10 cellular contexts compared by ENCODE assay signal in genomic region chr22:23113067-23113846, GRCh38. TPM values are rescaled to one million over a fixed set of nuclear protein-coding genes. Genes with fewer than 3 reads are reported as not detected.
DNase-seq lines count a peak whose midpoint lies in the region; ATAC-seq and TF ChIP-seq lines count a peak whose summit lies in the region.
"Had no signal": no experiment of that assay in that cellular context is flagged by ENCODE, and none has a peak within 500 bp of the region (broad histone marks: within the 10 kb centered on the region; RNA-seq: fewer than 3 reads in every experiment).

No MANE protein-coding gene starts in this region.

- peak; percentile 44 for ATAC-seq in Right ventricle myocardium inferior
- peak; percentile 21 for ATAC-seq in left ventricle myocardium superior
- no peak for ATAC-seq in activated T-cell treated with anti-CD3 and anti-CD28 coated beads, Interleukin-2, amount 50 U/mL, for 72 hours (replicated peaks in 1 of 2)

- no peak for TF ChIP-seq CTCF in right atrium auricular region (IDR thresholded peaks at IDR 0.05)

- no peak overlapping the region for H3K4me3 Mint-ChIP-seq in activated T-cell treated with anti-CD3 and anti-CD28 coated beads, Interleukin-2, amount 50 U/mL, for 72 hours

- no peaks in the 10 kb centered on the region for H3K9me3 ChIP-seq in right atrium auricular region
- H3K9me3 ChIP-seq in SJCRH30 (replicated peaks), result no peaks in the 10 kb centered on the region

- H3K4me1 Mint-ChIP-seq in activated T-cell treated with anti-CD3 and anti-CD28 coated beads, Interleukin-2, amount 50 U/mL, for 72 hours (ENCODE audit: low read depth), result no peaks in the 10 kb centered on the region

- H3K4me3 ChIP-seq in right atrium auricular region, result no peak overlapping the region
- H3K4me3 ChIP-seq in SJCRH30, result no peak overlapping the region

- no peak overlapping the region for H3K27ac ChIP-seq in right atrium auricular region
- peak overlapping the region; percentile 98 for H3K27ac ChIP-seq in SJCRH30

- H3K36me3 Mint-ChIP-seq in activated T-cell treated with anti-CD3 and anti-CD28 coated beads, Interleukin-2, amount 50 U/mL, for 72 hours (ENCODE audit: insufficient read depth in 2 of 2), result no peaks in the 10 kb centered on the region

- no peak overlapping the region for H3K27ac Mint-ChIP-seq in activated T-cell treated with anti-CD3 and anti-CD28 coated beads, Interleukin-2, amount 50 U/mL, for 72 hours

- in situ Hi-C loops in KBM-7 (cut with MboI; ENCODE audit: low pct_unique_long_range_greater_than_20kb, low sequenced_read_pairs), result no loop called here

- H3K36me3 ChIP-seq in right atrium auricular region, result no peaks in the 10 kb centered on the region
- no peaks in the 10 kb centered on the region for H3K36me3 ChIP-seq in SJCRH30

- no peaks in the 10 kb centered on the region for H3K27me3 Mint-ChIP-seq in activated T-cell treated with anti-CD3 and anti-CD28 coated beads, Interleukin-2, amount 50 U/mL, for 72 hours (ENCODE audit: low read depth)

- no peaks in the 10 kb centered on the region for H3K9me3 Mint-ChIP-seq in activated T-cell treated with anti-CD3 and anti-CD28 coated beads, Interleukin-2, amount 50 U/mL, for 72 hours

- H3K4me1 ChIP-seq in right atrium auricular region, result peaks cover 0 to 11% of the 10 kb centered on the region in 2 donors
- peaks cover 78% of the 10 kb centered on the region for H3K4me1 ChIP-seq in SJCRH30

- H3K27me3 ChIP-seq in right atrium auricular region (no peaks in the 10 kb centered on the region), SJCRH30 (no peaks in the 10 kb centered on the region)

- intact Hi-C loops in Right ventricle myocardium inferior (cut with DNase I) (no loop called here), left ventricle myocardium superior (cut with micrococcal nuclease) (no loop called here)

- DNase-seq in Right ventricle myocardium inferior (ENCODE audit: missing footprints), result no peak
- DNase-seq in right atrium auricular region (ENCODE audit: low spot score), result no peak
- DNase-seq in SJCRH30, result peak; percentile 98 to 99
- peak; percentile 58 for DNase-seq in left ventricle myocardium superior
- no peak for DNase-seq in activated T-cell treated with anti-CD3 and anti-CD28 coated beads, Interleukin-2, amount 50 U/mL, for 72 hours
- DNase-seq in KBM-7, result no peak
- DNase-seq in activated T-cell treated with anti-CD3 and anti-CD28 coated beads, Interleukin-2, amount 50 U/mL, for 48 hours, result no peak
- DNase-seq in kidney glomerular epithelial cell (lab: John Stamatoyannopoulos, UW), result no peak
- DNase-seq: AML-193 had no signal

RNA-seq across cellular contexts. Expression of gene RSPH14, which starts 28.5 kb away (rescaled TPM):
- total RNA-seq in Right ventricle myocardium inferior, result not detected
- not detected for total RNA-seq in right atrium auricular region
- not detected in 2 replicates for total RNA-seq in SJCRH30 (2014; rRNA removed; shearing (Covaris generic))
- not detected for total RNA-seq in left ventricle myocardium superior
- 1 to 10 TPM in 1 of 2 donors, under 1 TPM in 1; 0.79 to 1.4 TPM for total RNA-seq in activated T-cell treated with anti-CD3 and anti-CD28 coated beads, Interleukin-2, amount 50 U/mL, for 72 hours
- total RNA-seq: SK-MEL-5 had no signal

RNA-seq across cellular contexts. Expression of gene RAB36, which starts 32.0 kb away (rescaled TPM):
- total RNA-seq in Right ventricle myocardium inferior (0.54 TPM), right atrium auricular region (1 to 10 TPM in 1 of 2 donors, under 1 TPM in 1; 0.59 to 2.0 TPM), left ventricle myocardium superior (0.74 TPM)
- total RNA-seq in SJCRH30 (2014; rRNA removed; shearing (Covaris generic)), result not detected in 2 replicates
- under 1 TPM; 0.14 to 0.19 TPM for total RNA-seq in activated T-cell treated with anti-CD3 and anti-CD28 coated beads, Interleukin-2, amount 50 U/mL, for 72 hours

RNA-seq across cellular contexts. Expression of gene GNAZ, which starts 42.9 kb away (rescaled TPM):
- 3.1 TPM for total RNA-seq in Right ventricle myocardium inferior
- total RNA-seq in right atrium auricular region, result 1 to 10 TPM; 1.9 to 3.2 TPM
- 11.2 and 11.9 TPM in 2 replicates for total RNA-seq in SJCRH30 (2014; rRNA removed; shearing (Covaris generic))
- 3.3 TPM for total RNA-seq in left ventricle myocardium superior
- under 1 TPM; 0.56 to 0.89 TPM for total RNA-seq in activated T-cell treated with anti-CD3 and anti-CD28 coated beads, Interleukin-2, amount 50 U/mL, for 72 hours

Comparison
In these comparisons a context has a peak if more than half of its experiments do, and no peak if none do; other contexts are left out.
1. DNase-seq: peak in SJCRH30 (2 of 2) and left ventricle myocardium superior (single experiment); none in Right ventricle myocardium inferior (single experiment), right atrium auricular region (single experiment), activated T-cell treated with anti-CD3 and anti-CD28 coated beads, Interleukin-2, amount 50 U/mL, for 72 hours (0 of 2), KBM-7 (single experiment), activated T-cell treated with anti-CD3 and anti-CD28 coated beads, Interleukin-2, amount 50 U/mL, for 48 hours (0 of 2) and kidney glomerular epithelial cell (single experiment).
2. ATAC-seq: peak in Right ventricle myocardium inferior (single experiment) and left ventricle myocardium superior (single experiment); none in activated T-cell treated with anti-CD3 and anti-CD28 coated beads, Interleukin-2, amount 50 U/mL, for 72 hours (0 of 2).